ENCODE assay signal across 8 cellular contexts in the genomic region with DNA sequence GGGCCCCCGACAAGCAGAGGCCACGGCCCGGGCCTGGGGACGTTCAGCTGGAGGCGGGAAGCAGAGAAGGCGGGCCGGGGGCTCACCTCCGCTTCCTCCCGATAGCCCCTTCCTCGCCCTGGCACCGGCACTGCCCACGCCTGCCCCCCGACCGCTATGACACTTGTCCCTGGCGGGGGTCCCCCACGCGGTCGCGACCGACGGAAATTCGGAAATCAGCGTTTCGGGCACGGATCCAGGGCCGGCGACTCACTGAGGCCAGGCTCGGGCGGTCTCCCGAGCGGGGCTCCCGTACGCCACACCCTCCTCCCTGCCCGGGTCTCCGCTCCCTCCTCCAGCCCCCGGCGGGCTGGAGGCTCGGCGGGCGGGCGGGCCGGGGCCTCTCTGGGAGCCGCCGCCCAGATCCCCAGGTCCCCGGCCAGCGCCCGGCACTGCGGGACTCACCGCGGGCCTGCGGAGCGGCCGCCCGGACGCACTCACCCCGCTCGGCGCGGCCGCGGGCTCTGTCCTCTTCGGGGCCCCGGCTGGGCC. TPM values are rescaled to one million over a fixed set of nuclear protein-coding genes. Genes with fewer than 3 reads are reported as not detected.
A peak's percentile ranks its signal among the peaks of the same experiment; 100 is the strongest.
DNase-seq lines count a peak whose midpoint lies in the region; ATAC-seq, FAIRE-seq and TF ChIP-seq lines count a peak whose summit lies in the region.

No MANE protein-coding gene starts in this region.

- CTCF ChIA-PET in activated CD4-positive, alpha-beta T cell treated with anti-CD3 and anti-CD28 coated beads for 36 hours (lab: Charles Lee), result interaction anchor here (0.6 to 1.9 kb wide), 5 partner anchors 11 to 175 kb away, joined by 3 to 11 read pairs (median 3); a partner anchor contains a TSS
- CTCF ChIA-PET in activated naive CD4-positive, alpha-beta T cell treated with anti-CD3 and anti-CD28 coated beads, Interleukin-2, amount 10 ng/mL, durations not matched to agents 7 days and 5 days (lab: Charles Lee), result interaction anchor here (1.6 to 2.5 kb wide), 3 partner anchors 75 to 107 kb away, joined by 5 to 15 read pairs (median 6); no protein-coding TSS in a partner anchor

- no peak for FAIRE-seq in HTR-8/SVneo (lab: Jason Lieb, UNC)

- peaks cover 28% of the 10 kb centered on the region for H3K4me1 Mint-ChIP-seq in activated CD4-positive, alpha-beta T cell treated with anti-CD3 and anti-CD28 coated beads for 36 hours
- H3K4me1 Mint-ChIP-seq in activated naive CD4-positive, alpha-beta T cell treated with anti-CD3 and anti-CD28 coated beads, Interleukin-2, amount 10 ng/mL, durations not matched to agents 7 days and 5 days, result peaks cover 46% of the 10 kb centered on the region

- H3K9me3 Mint-ChIP-seq in activated CD4-positive, alpha-beta T cell treated with anti-CD3 and anti-CD28 coated beads for 36 hours (ENCODE audit: low read depth), result no peaks in the 10 kb centered on the region
- no peaks in the 10 kb centered on the region for H3K9me3 Mint-ChIP-seq in activated naive CD4-positive, alpha-beta T cell treated with anti-CD3 and anti-CD28 coated beads, Interleukin-2, amount 10 ng/mL, durations not matched to agents 7 days and 5 days

- peaks cover 20% of the 10 kb centered on the region for H3K36me3 Mint-ChIP-seq in activated CD4-positive, alpha-beta T cell treated with anti-CD3 and anti-CD28 coated beads for 36 hours (ENCODE audit: low read depth)
- peaks cover 35% of the 10 kb centered on the region for H3K36me3 Mint-ChIP-seq in activated naive CD4-positive, alpha-beta T cell treated with anti-CD3 and anti-CD28 coated beads, Interleukin-2, amount 10 ng/mL, durations not matched to agents 7 days and 5 days

- H3K4me3 ChIP-seq in LNCaP clone FGC (ENCODE audit: low read depth, low read length) (peak overlapping the region; percentile 59), retinal pigment epithelial cell (ENCODE audit: low read length) (peak overlapping the region; percentile 60)

- no peaks in the 10 kb centered on the region for H3K27me3 Mint-ChIP-seq in activated CD4-positive, alpha-beta T cell treated with anti-CD3 and anti-CD28 coated beads for 36 hours
- peaks cover 15% of the 10 kb centered on the region for H3K27me3 Mint-ChIP-seq in activated naive CD4-positive, alpha-beta T cell treated with anti-CD3 and anti-CD28 coated beads, Interleukin-2, amount 10 ng/mL, durations not matched to agents 7 days and 5 days

- H3K4me3 Mint-ChIP-seq in activated CD4-positive, alpha-beta T cell treated with anti-CD3 and anti-CD28 coated beads for 36 hours, result peak overlapping the region; percentile 74
- peak overlapping the region; percentile 84 for H3K4me3 Mint-ChIP-seq in activated naive CD4-positive, alpha-beta T cell treated with anti-CD3 and anti-CD28 coated beads, Interleukin-2, amount 10 ng/mL, durations not matched to agents 7 days and 5 days

- ATAC-seq in activated CD4-positive, alpha-beta T cell treated with anti-CD3 and anti-CD28 coated beads for 36 hours, result peak; percentile 38
- peak; percentile 60 for ATAC-seq in left ventricle myocardium superior
- no peak for ATAC-seq in GM18870 (IDR thresholded peaks at IDR 0.05; ENCODE audit: unreplicated experiment)

- intact Hi-C loops in activated CD4-positive, alpha-beta T cell treated with anti-CD3 and anti-CD28 coated beads for 36 hours (cut with DNase I, micrococcal nuclease), result loop anchor here (2.0 to 5.0 kb wide), 7 partner anchors 30 to 176 kb away; a partner anchor contains a TSS
- intact Hi-C loops in left ventricle myocardium superior (cut with micrococcal nuclease), result no loop called here

- peak; percentile 50 for DNase-seq in activated CD4-positive, alpha-beta T cell treated with anti-CD3 and anti-CD28 coated beads for 36 hours
- no peak for DNase-seq in activated CD4-positive, alpha-beta T cell treated with anti-CD3 and anti-CD28 coated beads for 1 hour
- DNase-seq in LNCaP clone FGC (ENCODE audit: low read depth), result no peak
- DNase-seq in activated naive CD4-positive, alpha-beta T cell treated with anti-CD3 and anti-CD28 coated beads, Interleukin-2, amount 10 ng/mL, durations not matched to agents 7 days and 5 days, result peak; percentile 53
- DNase-seq in left ventricle myocardium superior, result peak; percentile 73
- DNase-seq in retinal pigment epithelial cell (ENCODE audit: low read depth), result no peak
- DNase-seq in HTR-8/SVneo (ENCODE audit: insufficient read length, low spot score), result no peak

- no peak overlapping the region for H3K27ac Mint-ChIP-seq in activated CD4-positive, alpha-beta T cell treated with anti-CD3 and anti-CD28 coated beads for 36 hours
- H3K27ac Mint-ChIP-seq in activated naive CD4-positive, alpha-beta T cell treated with anti-CD3 and anti-CD28 coated beads, Interleukin-2, amount 10 ng/mL, durations not matched to agents 7 days and 5 days, result no peak overlapping the region

- POLR2A ChIA-PET in activated CD4-positive, alpha-beta T cell treated with anti-CD3 and anti-CD28 coated beads for 36 hours (lab: Charles Lee), result interaction anchor here (0.6 kb wide), 1 partner anchor 371 kb away, joined by 4 read pairs; no protein-coding TSS in a partner anchor

- TF ChIP-seq CTCF in LNCaP clone FGC (IDR thresholded peaks at IDR 0.05; ENCODE audit: control insufficient read depth, extremely low read depth, insufficient read depth) (no peak), retinal pigment epithelial cell (conservative IDR thresholded peaks at IDR 0.05; ENCODE audit: low read depth, low read length) (no peak)

RNA-seq across cellular contexts. Expression of a gene that starts 0.6 kb away (rescaled TPM):
- total RNA-seq in activated CD4-positive, alpha-beta T cell treated with anti-CD3 and anti-CD28 coated beads for 36 hours, result 1 to 10 TPM; 8.3 to 9.5 TPM
- total RNA-seq in left ventricle myocardium superior, result 20.8 TPM

Comparison
In these comparisons a context has a peak if more than half of its experiments do, and no peak if none do; other contexts are left out.
1. DNase-seq: peak in activated CD4-positive, alpha-beta T cell treated with anti-CD3 and anti-CD28 coated beads for 36 hours (single experiment), activated naive CD4-positive, alpha-beta T cell treated with anti-CD3 and anti-CD28 coated beads, Interleukin-2, amount 10 ng/mL, durations not matched to agents 7 days and 5 days (single experiment) and left ventricle myocardium superior (single experiment); none in activated CD4-positive, alpha-beta T cell treated with anti-CD3 and anti-CD28 coated beads for 1 hour (single experiment), LNCaP clone FGC (single experiment), retinal pigment epithelial cell (single experiment) and HTR-8/SVneo (single experiment).